1 cellular context compared by ENCODE assay signal in genomic region chr5:32090755-32091128, GRCh38.
TF ChIP-seq lines count a peak whose summit lies in the region.

No MANE protein-coding gene starts in this region.

TF ChIP-seq in GM12878, 131 proteins besides CTCF, POLR2A, EP300 and RAD21 (continued from another document):
- no peak for TF ChIP-seq SUPT20H (IDR thresholded peaks at IDR 0.05; ENCODE audit: borderline replicate concordance, control insufficient read depth, low read depth, low read length)
- TF ChIP-seq KDM1A (IDR thresholded peaks at IDR 0.05; ENCODE audit: borderline replicate concordance): no peak
